Comparison of ENCODE assay signal across 1 cellular context in the genomic region with DNA sequence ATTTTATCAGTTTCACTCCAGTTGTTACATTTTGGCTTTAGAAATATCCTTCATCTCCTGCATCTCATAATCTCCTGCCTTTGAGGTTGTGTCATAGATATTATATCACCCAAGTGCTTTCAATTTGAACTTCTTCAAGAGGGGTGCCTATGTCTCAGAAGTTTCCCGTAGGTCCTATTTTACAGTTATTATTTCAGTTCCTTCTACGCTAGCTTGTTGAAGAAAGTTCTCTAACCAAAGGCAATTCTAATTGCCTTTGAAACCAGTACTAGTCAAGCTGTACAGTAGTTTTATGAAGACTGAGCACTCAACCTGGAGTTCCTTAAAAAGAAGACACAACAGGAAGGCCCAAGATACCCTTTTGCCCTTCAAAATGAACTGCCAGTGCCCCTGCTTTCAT.
TF ChIP-seq lines count a peak whose summit lies in the region.

No MANE protein-coding gene starts in this region.

TF ChIP-seq in GM12878, 131 proteins besides CTCF, POLR2A, EP300 and RAD21:
- no peak for TF ChIP-seq TARDBP (IDR thresholded peaks at IDR 0.05; ENCODE audit: borderline replicate concordance)
- TF ChIP-seq PAX8 (IDR thresholded peaks at IDR 0.05), result no peak
- no peak for TF ChIP-seq SREBF1 (IDR thresholded peaks at IDR 0.05; ENCODE audit: low read length)
- TF ChIP-seq, protein P1, sequence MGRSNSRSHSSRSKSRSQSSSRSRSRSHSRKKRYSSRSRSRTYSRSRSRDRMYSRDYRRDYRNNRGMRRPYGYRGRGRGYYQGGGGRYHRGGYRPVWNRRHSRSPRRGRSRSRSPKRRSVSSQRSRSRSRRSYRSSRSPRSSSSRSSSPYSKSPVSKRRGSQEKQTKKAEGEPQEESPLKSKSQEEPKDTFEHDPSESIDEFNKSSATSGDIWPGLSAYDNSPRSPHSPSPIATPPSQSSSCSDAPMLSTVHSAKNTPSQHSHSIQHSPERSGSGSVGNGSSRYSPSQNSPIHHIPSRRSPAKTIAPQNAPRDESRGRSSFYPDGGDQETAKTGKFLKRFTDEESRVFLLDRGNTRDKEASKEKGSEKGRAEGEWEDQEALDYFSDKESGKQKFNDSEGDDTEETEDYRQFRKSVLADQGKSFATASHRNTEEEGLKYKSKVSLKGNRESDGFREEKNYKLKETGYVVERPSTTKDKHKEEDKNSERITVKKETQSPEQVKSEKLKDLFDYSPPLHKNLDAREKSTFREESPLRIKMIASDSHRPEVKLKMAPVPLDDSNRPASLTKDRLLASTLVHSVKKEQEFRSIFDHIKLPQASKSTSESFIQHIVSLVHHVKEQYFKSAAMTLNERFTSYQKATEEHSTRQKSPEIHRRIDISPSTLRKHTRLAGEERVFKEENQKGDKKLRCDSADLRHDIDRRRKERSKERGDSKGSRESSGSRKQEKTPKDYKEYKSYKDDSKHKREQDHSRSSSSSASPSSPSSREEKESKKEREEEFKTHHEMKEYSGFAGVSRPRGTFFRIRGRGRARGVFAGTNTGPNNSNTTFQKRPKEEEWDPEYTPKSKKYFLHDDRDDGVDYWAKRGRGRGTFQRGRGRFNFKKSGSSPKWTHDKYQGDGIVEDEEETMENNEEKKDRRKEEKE (IDR thresholded peaks at IDR 0.05), result no peak
- TF ChIP-seq NR2C2 (IDR thresholded peaks at IDR 0.05; ENCODE audit: borderline replicate concordance, control insufficient read depth, insufficient read length, low read depth), result no peak
- no peak for TF ChIP-seq ESRRA (IDR thresholded peaks at IDR 0.05; ENCODE audit: low read length)
- no peak for TF ChIP-seq GATAD2B (conservative IDR thresholded peaks at IDR 0.05; ENCODE audit: low read depth)
- TF ChIP-seq, protein P2, sequence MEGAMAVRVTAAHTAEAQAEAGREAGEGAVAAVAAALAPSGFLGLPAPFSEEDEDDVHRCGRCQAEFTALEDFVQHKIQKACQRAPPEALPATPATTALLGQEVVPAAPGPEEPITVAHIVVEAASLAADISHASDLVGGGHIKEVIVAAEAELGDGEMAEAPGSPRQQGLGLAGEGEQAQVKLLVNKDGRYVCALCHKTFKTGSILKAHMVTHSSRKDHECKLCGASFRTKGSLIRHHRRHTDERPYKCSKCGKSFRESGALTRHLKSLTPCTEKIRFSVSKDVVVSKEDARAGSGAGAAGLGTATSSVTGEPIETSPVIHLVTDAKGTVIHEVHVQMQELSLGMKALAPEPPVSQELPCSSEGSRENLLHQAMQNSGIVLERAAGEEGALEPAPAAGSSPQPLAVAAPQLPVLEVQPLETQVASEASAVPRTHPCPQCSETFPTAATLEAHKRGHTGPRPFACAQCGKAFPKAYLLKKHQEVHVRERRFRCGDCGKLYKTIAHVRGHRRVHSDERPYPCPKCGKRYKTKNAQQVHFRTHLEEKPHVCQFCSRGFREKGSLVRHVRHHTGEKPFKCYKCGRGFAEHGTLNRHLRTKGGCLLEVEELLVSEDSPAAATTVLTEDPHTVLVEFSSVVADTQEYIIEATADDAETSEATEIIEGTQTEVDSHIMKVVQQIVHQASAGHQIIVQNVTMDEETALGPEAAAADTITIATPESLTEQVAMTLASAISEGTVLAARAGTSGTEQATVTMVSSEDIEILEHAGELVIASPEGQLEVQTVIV (IDR thresholded peaks at IDR 0.05; ENCODE audit: borderline replicate concordance, partially characterized antibody), result no peak
- no peak for TF ChIP-seq BRCA1 (IDR thresholded peaks at IDR 0.05; ENCODE audit: low read depth, low read length)
